Comparison of ENCODE assay signal across 19 cellular contexts in genomic region chr15:29043731-29044485, GRCh38.
DNase-seq lines count a peak whose midpoint lies in the region; ATAC-seq, FAIRE-seq and TF ChIP-seq lines count a peak whose summit lies in the region.
"Had no signal": no experiment of that assay in that cellular context is flagged by ENCODE, and none has a peak within 500 bp of the region (broad histone marks: within the 10 kb centered on the region; RNA-seq: fewer than 3 reads in every experiment).

No MANE protein-coding gene starts in this region.

- TF ChIP-seq CTCF in natural killer cell (IDR thresholded peaks at IDR 0.05), result no peak
- TF ChIP-seq CTCF in H1 (IDR thresholded peaks at IDR 0.05; ENCODE audit: control extremely low read depth in 1 of 3, insufficient read depth in 1 of 3, low read depth in 1 of 3, low read length in 3 of 3), result no peak

- H3K79me1 ChIP-seq in H1 (ENCODE audit: low read depth, low read length), result no peaks in the 10 kb centered on the region; the same call in 1 of the 2 replicates

- H2BK5ac ChIP-seq in H1 (ENCODE audit: low read depth, low read length), result no peak overlapping the region

- no peak overlapping the region for H3K4me3 Mint-ChIP-seq in natural killer cell
- H3K4me3 Mint-ChIP-seq in natural killer cell treated with Interleukin-12 subunit alpha and Interleukin-12 subunit beta and Interleukin-15 and Interleukin-18, amount 100 ng/mL, for 72 hours, result no peak overlapping the region
- H3K4me3 Mint-ChIP-seq: activated CD8-positive, alpha-beta T cell treated with anti-CD3 and anti-CD28 coated beads for 36 hours; CD4-positive, CD25-positive, alpha-beta regulatory T cell; naive thymus-derived CD8-positive, alpha-beta T cell had no signal

- no peak overlapping the region for H3K4me3 ChIP-seq in H1 (ENCODE audit: extremely low read depth in 1 of 4, insufficient read depth in 2 of 4, low read depth in 3 of 4, low read length in 4 of 4)
- H3K4me3 ChIP-seq: esophagus squamous epithelium, right atrium auricular region, tibial nerve had no signal

- peak overlapping the region; percentile 23 to 71 for H3K27ac Mint-ChIP-seq in natural killer cell
- no peak overlapping the region for H3K27ac Mint-ChIP-seq in natural killer cell treated with Interleukin-12 subunit alpha and Interleukin-12 subunit beta and Interleukin-15 and Interleukin-18, amount 100 ng/mL, for 72 hours
- H3K27ac Mint-ChIP-seq: activated CD8-positive, alpha-beta T cell treated with anti-CD3 and anti-CD28 coated beads for 36 hours; CD4-positive, CD25-positive, alpha-beta regulatory T cell had no signal

- intact Hi-C loops in natural killer cell (cut with micrococcal nuclease), result no loop called here

- no peak overlapping the region for H3K4me2 ChIP-seq in H1 (ENCODE audit: insufficient read depth in 1 of 2, low read depth in 2 of 2, low read length in 2 of 2)

- no peak for DNase-seq in natural killer cell
- DNase-seq in natural killer cell treated with Interleukin-12 subunit alpha and Interleukin-12 subunit beta and Interleukin-15 and Interleukin-18, amount 100 ng/mL, for 72 hours (ENCODE audit: low spot score), result no peak
- DNase-seq in H1 (ENCODE audit: low read depth in 1 of 2, low spot score in 2 of 2), result no peak
- peak; percentile 71 for DNase-seq in midbrain (lab: John Stamatoyannopoulos, UW)
- no peak for DNase-seq in SHP77 (lab: John Stamatoyannopoulos, UW)
- DNase-seq in dermis blood vessel endothelial cell, result no peak
- no peak for DNase-seq in D341Med (ENCODE audit: low spot score)
- DNase-seq in stimulated activated CD4-positive, alpha-beta T cell treated with anti-CD3 and anti-CD28 coated beads, Interleukin-4, amount 100 ng/mL, for 24 hours, result no peak
- DNase-seq: activated CD8-positive, alpha-beta T cell treated with anti-CD3 and anti-CD28 coated beads for 36 hours; CD4-positive, CD25-positive, alpha-beta regulatory T cell; DMS79; esophagus squamous epithelium; left ventricle myocardium superior; naive thymus-derived CD8-positive, alpha-beta T cell; NCI-H187 treated with DMSO at 0.1 percent for 48 hours; NCI-H510A treated with DMSO at 0.1 percent for 48 hours; stimulated activated CD4-positive, alpha-beta T cell treated with anti-CD3 and anti-CD28 coated beads, Interleukin-2, amount 100 ng/mL, for 48 hours had no signal

- no peak for TF ChIP-seq POLR2A in H1 (IDR thresholded peaks at IDR 0.05; ENCODE audit: control extremely low read depth in 1 of 2, low read depth in 2 of 2, low read length in 2 of 2)

- no peaks in the 10 kb centered on the region for H4K20me1 ChIP-seq in H1 (replicated peaks in 1 of 2; ENCODE audit: control insufficient read depth in 1 of 2, insufficient read depth in 2 of 2, low read length in 2 of 2)

- H3K79me2 ChIP-seq in H1 (ENCODE audit: control insufficient read depth in 1 of 2, insufficient read depth in 2 of 2, low read length in 2 of 2), result no peaks in the 10 kb centered on the region

- H2AFZ ChIP-seq in H1 (ENCODE audit: low read length), result no peak overlapping the region

- no peaks in the 10 kb centered on the region for H3K23me2 ChIP-seq in H1 (ENCODE audit: low read depth, low read length)

- H3K23ac ChIP-seq in H1 (ENCODE audit: insufficient read length), result no peak overlapping the region

- no peak overlapping the region for H2AK5ac ChIP-seq in H1 (ENCODE audit: low read depth, low read length)

- CTCF ChIA-PET in H1 (lab: Charles Lee; ENCODE audit: partially characterized antibody), result interaction anchor here (1.0 to 1.9 kb wide), 5 partner anchors 11 to 58 kb away, joined by 3 to 8 read pairs (median 3); no protein-coding TSS in a partner anchor

- 83% methylated on average over 9 of the region's 9 CpGs; no CpG with 5 or more reads in 1 of the 2 experiments for WGBS in H1 (ENCODE audit: extremely low coverage in 1 of 2, insufficient coverage in 1 of 2, insufficient read length in 1 of 2, insufficient replicate concordance in 2 of 2, low coverage in 1 of 2, low lambda C conversion rate in 2 of 2, missing lambda C conversion rate in 1 of 2), 2 experiments

- no peak overlapping the region for H3K4ac ChIP-seq in H1 (replicated peaks; ENCODE audit: insufficient read length, low read depth, low read length)

- H3K56ac ChIP-seq in H1 (replicated peaks; ENCODE audit: insufficient read length, low read depth, low read length), result no peak overlapping the region

- H4K8ac ChIP-seq in H1 (ENCODE audit: extremely low read depth, insufficient read depth, low read length), result no peak overlapping the region

- ATAC-seq in natural killer cell, result no peak
- ATAC-seq in natural killer cell treated with Interleukin-12 subunit alpha and Interleukin-12 subunit beta and Interleukin-15 and Interleukin-18, amount 100 ng/mL, for 72 hours, result no peak
- ATAC-seq: activated CD8-positive, alpha-beta T cell treated with anti-CD3 and anti-CD28 coated beads for 36 hours; left ventricle myocardium superior; naive thymus-derived CD8-positive, alpha-beta T cell had no signal

- H3K9me3 ChIP-seq in H1 (ENCODE audit: insufficient read depth in 2 of 2, low read depth in 1 of 2, low read length in 1 of 2), result no peaks in the 10 kb centered on the region
- H3K9me3 ChIP-seq: esophagus squamous epithelium, right atrium auricular region, tibial nerve had no signal

- no peaks in the 10 kb centered on the region for H3K36me3 ChIP-seq in H1 (ENCODE audit: control insufficient read depth in 2 of 4, insufficient read depth in 4 of 4, low read length in 3 of 4)
- H3K36me3 ChIP-seq: esophagus squamous epithelium, right atrium auricular region, tibial nerve had no signal

- H3K9me3 Mint-ChIP-seq in natural killer cell, result no peaks in the 10 kb centered on the region
- no peaks in the 10 kb centered on the region for H3K9me3 Mint-ChIP-seq in natural killer cell treated with Interleukin-12 subunit alpha and Interleukin-12 subunit beta and Interleukin-15 and Interleukin-18, amount 100 ng/mL, for 72 hours
- H3K9me3 Mint-ChIP-seq: activated CD8-positive, alpha-beta T cell treated with anti-CD3 and anti-CD28 coated beads for 36 hours; naive thymus-derived CD8-positive, alpha-beta T cell had no signal

- TF ChIP-seq EP300 in H1 (IDR thresholded peaks at IDR 0.05; ENCODE audit: borderline replicate concordance in 1 of 2, low read depth in 2 of 2, low read length in 2 of 2), result no peak

- no peak overlapping the region for H4K5ac ChIP-seq in H1 (ENCODE audit: insufficient read length, low read depth, low read length)

- H2BK20ac ChIP-seq in H1 (ENCODE audit: low read length), result no peak overlapping the region

- POLR2A ChIA-PET in H1 (lab: Charles Lee; ENCODE audit: partially characterized antibody), result no interaction called here

- no peak overlapping the region for H2BK120ac ChIP-seq in H1 (replicated peaks; ENCODE audit: low read depth, low read length)

- no peak overlapping the region for H3K18ac ChIP-seq in H1 (ENCODE audit: extremely low read depth, low read length)

- peaks cover 0 to 5% (median 3%) of the 10 kb centered on the region in 4 experiments; a peak in 3 of 7 replicates for H3K4me1 ChIP-seq in H1 (replicated peaks in 1 of 4; ENCODE audit: control insufficient read depth in 3 of 4, insufficient read depth in 4 of 4, low read length in 3 of 4)
- H3K4me1 ChIP-seq: esophagus squamous epithelium, right atrium auricular region had no signal

- no peak for TF ChIP-seq RAD21 in H1 (IDR thresholded peaks at IDR 0.05 in 1 of 2, conservative IDR thresholded peaks at IDR 0.05 in 1 of 2; ENCODE audit: low read depth in 2 of 2, low read length in 2 of 2)

- peaks cover 59 to 69% of the 10 kb centered on the region in 2 donors for H3K4me1 Mint-ChIP-seq in natural killer cell
- H3K4me1 Mint-ChIP-seq in natural killer cell treated with Interleukin-12 subunit alpha and Interleukin-12 subunit beta and Interleukin-15 and Interleukin-18, amount 100 ng/mL, for 72 hours (ENCODE audit: low read depth in 2 of 2), result peaks cover 48 to 49% of the 10 kb centered on the region in 2 donors

- no peaks in the 10 kb centered on the region for H3K36me3 Mint-ChIP-seq in natural killer cell
- H3K36me3 Mint-ChIP-seq in natural killer cell treated with Interleukin-12 subunit alpha and Interleukin-12 subunit beta and Interleukin-15 and Interleukin-18, amount 100 ng/mL, for 72 hours, result no peaks in the 10 kb centered on the region

- H3K14ac ChIP-seq in H1 (ENCODE audit: insufficient read length), result no peak overlapping the region

- H2BK15ac ChIP-seq in H1 (ENCODE audit: low read length), result no peak overlapping the region

- no peak overlapping the region for H3K27ac ChIP-seq in H1 (ENCODE audit: low read depth, low read length)
- H3K27ac ChIP-seq: right atrium auricular region, tibial nerve had no signal

- no peak overlapping the region for H3K9ac ChIP-seq in H1 (replicated peaks in 1 of 4; ENCODE audit: extremely low read depth in 1 of 4, low read depth in 3 of 4, low read length in 3 of 4)

- H3K27me3 Mint-ChIP-seq in natural killer cell (ENCODE audit: low read depth in 2 of 2), result no peaks in the 10 kb centered on the region
- no peaks in the 10 kb centered on the region for H3K27me3 Mint-ChIP-seq in natural killer cell treated with Interleukin-12 subunit alpha and Interleukin-12 subunit beta and Interleukin-15 and Interleukin-18, amount 100 ng/mL, for 72 hours
- H3K27me3 Mint-ChIP-seq: activated CD8-positive, alpha-beta T cell treated with anti-CD3 and anti-CD28 coated beads for 36 hours; naive thymus-derived CD8-positive, alpha-beta T cell had no signal

- H2BK12ac ChIP-seq in H1 (ENCODE audit: low read depth, low read length), result no peak overlapping the region

- no peak overlapping the region for H4K91ac ChIP-seq in H1 (replicated peaks; ENCODE audit: insufficient read length, low read length)

- peak; percentile 7 for FAIRE-seq in H1 (lab: Jason Lieb, UNC)

- no peaks in the 10 kb centered on the region for H3K27me3 ChIP-seq in H1 (replicated peaks in 1 of 4; ENCODE audit: control insufficient read depth in 3 of 4, extremely low read depth in 1 of 4, insufficient read depth in 3 of 4, low read length in 3 of 4)
- H3K27me3 ChIP-seq: esophagus squamous epithelium, right atrium auricular region, tibial nerve had no signal

TF ChIP-seq in H1, 55 proteins besides CTCF, POLR2A, EP300 and RAD21:
- no peak for TF ChIP-seq SIX5 (IDR thresholded peaks at IDR 0.05; ENCODE audit: low read depth, low read length)
- no peak for TF ChIP-seq SAP30 (IDR thresholded peaks at IDR 0.05; ENCODE audit: insufficient read depth, insufficient replicate concordance, low read length)

Comparison
In these comparisons a context has a peak if more than half of its experiments do, and no peak if none do; other contexts are left out.
1. H3K27ac Mint-ChIP-seq: peak in natural killer cell (2 of 2); none in natural killer cell treated with Interleukin-12 subunit alpha and Interleukin-12 subunit beta and Interleukin-15 and Interleukin-18, amount 100 ng/mL, for 72 hours (0 of 2).